In genomic region chr20:23188377-23189169, GRCh38 we compare ENCODE assay signal across 23 cellular contexts.
"Had no signal": no experiment of that assay in that cellular context is flagged by ENCODE, and none has a peak within 500 bp of the region (broad histone marks: within the 10 kb centered on the region; RNA-seq: fewer than 3 reads in every experiment).

No MANE protein-coding gene starts in this region.

- H3K27ac Mint-ChIP-seq: activated CD4-positive, alpha-beta T cell treated with anti-CD3 and anti-CD28 coated beads, Interleukin-2, amount 10 ng/mL, durations not matched to agents 7 days and 5 days; activated CD8-positive, alpha-beta memory T cell treated with anti-CD3 and anti-CD28 coated beads, Interleukin-2, amount 10 ng/mL, durations not matched to agents 7 days and 5 days; activated CD8-positive, alpha-beta T cell treated with anti-CD3 and anti-CD28 coated beads for 36 hours; activated naive CD4-positive, alpha-beta T cell treated with anti-CD3 and anti-CD28 coated beads, Interleukin-2, amount 10 ng/mL, durations not matched to agents 7 days and 5 days; naive thymus-derived CD4-positive, alpha-beta T cell; stimulated activated naive CD8-positive, alpha-beta T cell treated with anti-CD3 and anti-CD28 coated beads, Interleukin-15, amount 100 ng/mL, for 72 hours; T-cell had no signal

- H3K9ac ChIP-seq: SK-N-SH had no signal

- H3K9me3 Mint-ChIP-seq: activated CD8-positive, alpha-beta T cell treated with anti-CD3 and anti-CD28 coated beads for 36 hours; activated naive CD4-positive, alpha-beta T cell treated with anti-CD3 and anti-CD28 coated beads, Interleukin-2, amount 10 ng/mL, durations not matched to agents 7 days and 5 days; neural crest cell; T-cell had no signal

- H3K27me3 ChIP-seq: gastroesophageal sphincter, sigmoid colon, tibial nerve had no signal

- H3K4me2 ChIP-seq: SK-N-SH had no signal

- FAIRE-seq: TTC549 had no signal

- H3K36me3 Mint-ChIP-seq: activated CD8-positive, alpha-beta memory T cell treated with anti-CD3 and anti-CD28 coated beads, Interleukin-2, amount 10 ng/mL, durations not matched to agents 7 days and 5 days; activated naive CD4-positive, alpha-beta T cell treated with anti-CD3 and anti-CD28 coated beads, Interleukin-2, amount 10 ng/mL, durations not matched to agents 7 days and 5 days; naive thymus-derived CD4-positive, alpha-beta T cell; T-cell had no signal

- H3K4me3 ChIP-seq: cardiac muscle cell, gastroesophageal sphincter, lower lobe of right lung, sigmoid colon, spleen, tibial nerve had no signal

- H3K4me1 Mint-ChIP-seq: activated CD4-positive, alpha-beta T cell treated with anti-CD3 and anti-CD28 coated beads, Interleukin-2, amount 10 ng/mL, durations not matched to agents 7 days and 5 days; activated CD8-positive, alpha-beta memory T cell treated with anti-CD3 and anti-CD28 coated beads, Interleukin-2, amount 10 ng/mL, durations not matched to agents 7 days and 5 days; activated naive CD4-positive, alpha-beta T cell treated with anti-CD3 and anti-CD28 coated beads, Interleukin-2, amount 10 ng/mL, durations not matched to agents 7 days and 5 days; naive thymus-derived CD4-positive, alpha-beta T cell; neural crest cell; stimulated activated naive CD8-positive, alpha-beta T cell treated with anti-CD3 and anti-CD28 coated beads, Interleukin-15, amount 100 ng/mL, for 72 hours; T-cell had no signal

- H3K4me1 ChIP-seq: gastroesophageal sphincter, lower lobe of right lung, sigmoid colon, spleen, tibial nerve had no signal

- H3K4me3 Mint-ChIP-seq: activated CD4-positive, alpha-beta T cell treated with anti-CD3 and anti-CD28 coated beads, Interleukin-2, amount 10 ng/mL, durations not matched to agents 7 days and 5 days; activated CD8-positive, alpha-beta memory T cell treated with anti-CD3 and anti-CD28 coated beads, Interleukin-2, amount 10 ng/mL, durations not matched to agents 7 days and 5 days; activated CD8-positive, alpha-beta T cell treated with anti-CD3 and anti-CD28 coated beads for 36 hours; activated naive CD4-positive, alpha-beta T cell treated with anti-CD3 and anti-CD28 coated beads, Interleukin-2, amount 10 ng/mL, durations not matched to agents 7 days and 5 days; naive thymus-derived CD4-positive, alpha-beta T cell; neural crest cell; stimulated activated naive CD8-positive, alpha-beta T cell treated with anti-CD3 and anti-CD28 coated beads, Interleukin-15, amount 100 ng/mL, for 72 hours; T-cell had no signal

- H3K9me3 ChIP-seq: esophagus muscularis mucosa, lower lobe of right lung, SK-N-SH, spleen, tibial nerve had no signal

- ATAC-seq: activated CD8-positive, alpha-beta memory T cell treated with anti-CD3 and anti-CD28 coated beads, Interleukin-2, amount 10 ng/mL, durations not matched to agents 7 days and 5 days; activated CD8-positive, alpha-beta T cell treated with anti-CD3 and anti-CD28 coated beads for 36 hours; naive thymus-derived CD4-positive, alpha-beta T cell; stimulated activated naive CD8-positive, alpha-beta T cell treated with anti-CD3 and anti-CD28 coated beads, Interleukin-15, amount 100 ng/mL, for 72 hours; T-cell had no signal

- H3K27ac ChIP-seq: cardiac muscle cell, esophagus muscularis mucosa, gastroesophageal sphincter, lower lobe of right lung, sigmoid colon, spleen, tibial nerve, WERI-Rb-1 had no signal

- H3K36me3 ChIP-seq: cardiac muscle cell, esophagus muscularis mucosa, gastroesophageal sphincter, lower lobe of right lung, sigmoid colon, spleen, tibial nerve, WERI-Rb-1 had no signal

- DNase-seq: activated CD4-positive, alpha-beta T cell treated with anti-CD3 and anti-CD28 coated beads, Interleukin-2, amount 10 ng/mL, durations not matched to agents 7 days and 5 days; activated CD4-positive, CD25-positive, alpha-beta regulatory T cell treated with anti-CD3 and anti-CD28 coated beads, Interleukin-2, amount 50 U/mL, for 72 hours; activated CD8-positive, alpha-beta memory T cell treated with anti-CD3 and anti-CD28 coated beads, Interleukin-2, amount 10 ng/mL, durations not matched to agents 7 days and 5 days; activated CD8-positive, alpha-beta T cell treated with anti-CD3 and anti-CD28 coated beads for 36 hours; activated effector memory CD4-positive, alpha-beta T cell treated with anti-CD3 and anti-CD28 coated beads, Interleukin-2, amount 50 U/mL, for 16 hours; activated naive CD4-positive, alpha-beta T cell treated with anti-CD3 and anti-CD28 coated beads, Interleukin-2, amount 10 ng/mL, durations not matched to agents 7 days and 5 days; activated T-cell treated with anti-CD3 and anti-CD28 coated beads for 4 hours; hypothalamus; naive thymus-derived CD4-positive, alpha-beta T cell; sigmoid colon; SK-N-SH; stimulated activated CD4-positive, alpha-beta T cell treated with anti-CD3 and anti-CD28 coated beads, Interleukin-4, amount 100 ng/mL, for 4 hours; stimulated activated naive CD8-positive, alpha-beta T cell treated with anti-CD3 and anti-CD28 coated beads, Interleukin-15, amount 100 ng/mL, for 72 hours; T-cell; WERI-Rb-1 had no signal
